In genomic region chr5:26812714-26813113, GRCh38 we compare ENCODE assay signal across 20 cellular contexts.
A peak's percentile ranks its signal among the peaks of the same experiment; 100 is the strongest.
DNase-seq lines count a peak whose midpoint lies in the region; TF ChIP-seq lines count a peak whose summit lies in the region.
"Had no signal": no experiment of that assay in that cellular context is flagged by ENCODE, and none has a peak within 500 bp of the region (broad histone marks: within the 10 kb centered on the region; RNA-seq: fewer than 3 reads in every experiment).

No MANE protein-coding gene starts in this region.

- peak overlapping the region in 1 of 2 experiments; percentile 64 for H3K4ac ChIP-seq in mesenchymal stem cell (ENCODE audit: low read depth in 1 of 2, low read length in 2 of 2)

- H2BK120ac ChIP-seq in mesenchymal stem cell (ENCODE audit: low read depth, low read length): no peak overlapping the region

- no peak overlapping the region for H3K23ac ChIP-seq in mesenchymal stem cell (ENCODE audit: low read length in 2 of 2)

- H2BK12ac ChIP-seq in mesenchymal stem cell (ENCODE audit: low read length in 2 of 2): no peak overlapping the region

- intact Hi-C loops in sigmoid colon (cut with DNase I): no loop called here

- no peak overlapping the region for H3K9ac ChIP-seq in mesenchymal stem cell (ENCODE audit: low read length)
- H3K9ac ChIP-seq: BLaER1 had no signal

- TF ChIP-seq CTCF in chondrocyte (IDR thresholded peaks at IDR 0.05): no peak
- TF ChIP-seq CTCF in sigmoid colon (IDR thresholded peaks at IDR 0.05): no peak

- no peak overlapping the region for H3K14ac ChIP-seq in mesenchymal stem cell (ENCODE audit: low read length in 2 of 2)

- WGBS in mesenchymal stem cell: 96% methylated on average over 6 of the region's 6 CpGs
- 95 to 98% methylated on average over 6 of the region's 6 CpGs for WGBS in sigmoid colon, 2 donors

- no peak for TF ChIP-seq POLR2A in sigmoid colon (IDR thresholded peaks at IDR 0.05)
- TF ChIP-seq POLR2A in erythroblast (IDR thresholded peaks at IDR 0.05; ENCODE audit: low read length): no peak

- H2BK15ac ChIP-seq in mesenchymal stem cell (ENCODE audit: low read depth, poor library complexity, severe bottlenecking): no peak overlapping the region

- H3K27me3 ChIP-seq in mesenchymal stem cell (ENCODE audit: control insufficient read depth in 1 of 2, insufficient read depth in 1 of 2, low read length in 2 of 2) (no peaks in the 10 kb centered on the region), sigmoid colon (no peaks in the 10 kb centered on the region)
- H3K27me3 ChIP-seq: BLaER1 had no signal

- peaks cover 27% of the 10 kb centered on the region for H3K9me3 ChIP-seq in mesenchymal stem cell (ENCODE audit: control insufficient read depth, low read length)
- H3K9me3 ChIP-seq in sigmoid colon: peaks cover 0 to 3% (median 0%) of the 10 kb centered on the region in 4 donors
- H3K9me3 ChIP-seq: BLaER1, Caco-2 had no signal

- no peak overlapping the region for H3K18ac ChIP-seq in mesenchymal stem cell (ENCODE audit: low read depth in 1 of 2, low read length in 2 of 2)

- no peak overlapping the region for H4K8ac ChIP-seq in mesenchymal stem cell (ENCODE audit: low read length)

- no peak overlapping the region for H3K4me3 Mint-ChIP-seq in chondrocyte (ENCODE audit: unreplicated experiment)
- H3K4me3 Mint-ChIP-seq: B cell; CD4-positive, CD25-positive, alpha-beta regulatory T cell; CD8-positive, alpha-beta T cell had no signal

- no peaks in the 10 kb centered on the region for H3K79me1 ChIP-seq in mesenchymal stem cell (replicated peaks; ENCODE audit: low read length, poor library complexity, severe bottlenecking)

- H3K4me1 Mint-ChIP-seq in chondrocyte (ENCODE audit: low read depth): no peaks in the 10 kb centered on the region
- H3K4me1 Mint-ChIP-seq: B cell; CD4-positive, CD25-positive, alpha-beta regulatory T cell had no signal

- no peak overlapping the region for H2AK5ac ChIP-seq in mesenchymal stem cell (ENCODE audit: low read length, severe bottlenecking)

- H2AFZ ChIP-seq in mesenchymal stem cell (ENCODE audit: low read depth, low read length): no peak overlapping the region

- H3K4me1 ChIP-seq in mesenchymal stem cell (ENCODE audit: control insufficient read depth, insufficient read depth, low read depth, low read length) (no peaks in the 10 kb centered on the region), sigmoid colon (no peaks in the 10 kb centered on the region)
- H3K4me1 ChIP-seq: BLaER1, Caco-2 had no signal

- H3K27ac Mint-ChIP-seq in chondrocyte (ENCODE audit: unreplicated experiment): no peak overlapping the region
- H3K27ac Mint-ChIP-seq: B cell; CD4-positive, CD25-positive, alpha-beta regulatory T cell; CD8-positive, alpha-beta T cell had no signal

- no peak overlapping the region for H3K4me3 ChIP-seq in mesenchymal stem cell (ENCODE audit: insufficient read depth in 1 of 2, low read depth in 1 of 2, low read length in 2 of 2)
- no peak overlapping the region for H3K4me3 ChIP-seq in sigmoid colon
- H3K4me3 ChIP-seq: BLaER1 had no signal

- TF ChIP-seq EP300 in sigmoid colon (IDR thresholded peaks at IDR 0.05): no peak

- H3K36me3 ChIP-seq in mesenchymal stem cell (ENCODE audit: control insufficient read depth in 1 of 2, insufficient read depth in 2 of 2, low read depth in 1 of 2, low read length in 2 of 2): no peaks in the 10 kb centered on the region
- no peaks in the 10 kb centered on the region for H3K36me3 ChIP-seq in sigmoid colon
- H3K36me3 ChIP-seq: BLaER1 had no signal

- H3K27ac ChIP-seq in mesenchymal stem cell (ENCODE audit: low read length, poor library complexity, severe bottlenecking) (no peak overlapping the region), sigmoid colon (no peak overlapping the region)
- H3K27ac ChIP-seq: 22Rv1, BLaER1, C4-2B had no signal

- H3K27me3 Mint-ChIP-seq in chondrocyte (ENCODE audit: low read depth): no peaks in the 10 kb centered on the region
- H3K27me3 Mint-ChIP-seq: B cell; CD4-positive, CD25-positive, alpha-beta regulatory T cell had no signal

- H2BK5ac ChIP-seq in mesenchymal stem cell (ENCODE audit: low read depth, low read length, poor library complexity, severe bottlenecking): no peak overlapping the region

- H4K91ac ChIP-seq in mesenchymal stem cell (ENCODE audit: low read length): peak overlapping the region; percentile 50

- no peaks in the 10 kb centered on the region for H3K36me3 Mint-ChIP-seq in chondrocyte (ENCODE audit: low read depth)
- H3K36me3 Mint-ChIP-seq: CD4-positive, CD25-positive, alpha-beta regulatory T cell; CD8-positive, alpha-beta T cell had no signal

- H3K9me3 Mint-ChIP-seq in chondrocyte (ENCODE audit: low read depth): peaks cover 34% of the 10 kb centered on the region

- H3K4me2 ChIP-seq in mesenchymal stem cell (ENCODE audit: low read length, poor library complexity, severe bottlenecking): no peak overlapping the region
- H3K4me2 ChIP-seq: BLaER1 had no signal

- DNase-seq in HT1080 (ENCODE audit: low read depth) (peak; percentile 6), chondrocyte (ENCODE audit: low spot score) (peak; percentile 54), mesenchymal stem cell (no peak), sigmoid colon (peak; percentile 54), erythroblast (lab: John Stamatoyannopoulos, UW) (no peak), NCI-H1417 treated with DMSO at 0.1 percent for 48 hours (lab: John Stamatoyannopoulos, UW) (no peak), hypothalamus (lab: John Stamatoyannopoulos, UW) (no peak), superior temporal gyrus (ENCODE audit: extremely low spot score) (no peak)
- DNase-seq: Caco-2; CD4-positive, CD25-positive, alpha-beta regulatory T cell; CD8-positive, alpha-beta T cell; DMS153; DND-41; GOT3; H7; HCEC 1CT had no signal

Comparison
In these comparisons a context has a peak if more than half of its experiments do, and no peak if none do; other contexts are left out.
1. DNase-seq: peak in HT1080 (single experiment), chondrocyte (single experiment) and sigmoid colon (single experiment); none in mesenchymal stem cell (single experiment), erythroblast (0 of 2), NCI-H1417 treated with DMSO at 0.1 percent for 48 hours (single experiment), hypothalamus (0 of 51) and superior temporal gyrus (single experiment).